Comparison of ENCODE assay signal across 3 cellular contexts in the genomic region with DNA sequence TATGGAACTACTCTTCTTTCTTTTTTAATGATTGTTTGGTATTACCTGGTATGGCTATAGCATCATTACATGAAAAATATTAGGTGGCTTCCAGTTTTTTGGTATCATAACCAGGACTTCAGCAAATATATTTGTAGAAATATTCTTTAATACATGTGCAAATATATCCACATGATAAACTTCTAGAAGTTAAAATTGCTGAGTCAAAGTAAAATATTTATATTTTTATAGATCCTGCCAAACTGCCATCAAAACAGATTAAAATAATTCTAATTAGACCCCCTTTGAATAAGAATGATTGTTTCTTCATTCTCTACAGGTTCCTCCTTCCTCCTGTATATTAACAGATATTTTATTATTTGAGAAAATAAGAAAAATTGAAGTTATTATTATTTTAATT.
A peak's percentile ranks its signal among the peaks of the same experiment; 100 is the strongest.
TF ChIP-seq lines count a peak whose summit lies in the region.

No MANE protein-coding gene starts in this region.

TF ChIP-seq in HepG2, 621 proteins besides CTCF, POLR2A, EP300 and RAD21:
- TF ChIP-seq MAFK (conservative IDR thresholded peaks at IDR 0.05 in 1 of 2, IDR thresholded peaks at IDR 0.05 in 1 of 2; ENCODE audit: low read length in 2 of 2) (peak in 1 of 2 experiments; percentile 54; a peak in 1 of 4 replicates), MAFF (IDR thresholded peaks at IDR 0.05; ENCODE audit: low read depth, low read length) (0 out of 2 replicates have a peak, but pooled peaks have one; percentile 22), ZNF331 (CRISPR knock-in tag; IDR thresholded peaks at IDR 0.05) (no peak)

TF ChIP-seq in IMR-90, 13 proteins besides CTCF, POLR2A, EP300 and RAD21:
- TF ChIP-seq MAFK (IDR thresholded peaks at IDR 0.05; ENCODE audit: low read depth, low read length) (peak; percentile 40; the same call in 1 of the 2 replicates), MXI1 (IDR thresholded peaks at IDR 0.05; ENCODE audit: borderline replicate concordance, low read depth, low read length) (no peak)

TF ChIP-seq in K562, 482 proteins besides CTCF, POLR2A, EP300 and RAD21:
- TF ChIP-seq CBFB (CRISPR knock-in tag; IDR thresholded peaks at IDR 0.05) (no peak), MTA3 (IDR thresholded peaks at IDR 0.05; ENCODE audit: borderline replicate concordance) (no peak), ZBTB12 (CRISPR knock-in tag; IDR thresholded peaks at IDR 0.05) (no peak), ZNF146 (CRISPR knock-in tag; IDR thresholded peaks at IDR 0.05; ENCODE audit: unreplicated experiment) (no peak), PHB (CRISPR knock-in tag; IDR thresholded peaks at IDR 0.05) (no peak), GTF2B (IDR thresholded peaks at IDR 0.05; ENCODE audit: extremely low read depth, insufficient read length) (no peak), C11orf30 (IDR thresholded peaks at IDR 0.05; ENCODE audit: low read depth) (peak; percentile 59), CCAR2 (IDR thresholded peaks at IDR 0.05; ENCODE audit: low read depth, low read length) (no peak), ZNF316 (IDR thresholded peaks at IDR 0.05) (peak; percentile 86), TAF15 (IDR thresholded peaks at IDR 0.05; ENCODE audit: low read depth, low read length) (no peak), E2F3 (CRISPR knock-in tag; IDR thresholded peaks at IDR 0.05) (no peak), RFX5 (IDR thresholded peaks at IDR 0.05; ENCODE audit: low read depth, low read length) (no peak), YY1 (IDR thresholded peaks at IDR 0.05; ENCODE audit: borderline replicate concordance in 1 of 3, control insufficient read depth in 1 of 3, extremely low read depth in 1 of 3, insufficient read depth in 3 of 3, insufficient read length in 1 of 3, insufficient replicate concordance in 2 of 3, low read depth in 1 of 3, low read length in 2 of 3) (no peak)
